In the genomic region with DNA sequence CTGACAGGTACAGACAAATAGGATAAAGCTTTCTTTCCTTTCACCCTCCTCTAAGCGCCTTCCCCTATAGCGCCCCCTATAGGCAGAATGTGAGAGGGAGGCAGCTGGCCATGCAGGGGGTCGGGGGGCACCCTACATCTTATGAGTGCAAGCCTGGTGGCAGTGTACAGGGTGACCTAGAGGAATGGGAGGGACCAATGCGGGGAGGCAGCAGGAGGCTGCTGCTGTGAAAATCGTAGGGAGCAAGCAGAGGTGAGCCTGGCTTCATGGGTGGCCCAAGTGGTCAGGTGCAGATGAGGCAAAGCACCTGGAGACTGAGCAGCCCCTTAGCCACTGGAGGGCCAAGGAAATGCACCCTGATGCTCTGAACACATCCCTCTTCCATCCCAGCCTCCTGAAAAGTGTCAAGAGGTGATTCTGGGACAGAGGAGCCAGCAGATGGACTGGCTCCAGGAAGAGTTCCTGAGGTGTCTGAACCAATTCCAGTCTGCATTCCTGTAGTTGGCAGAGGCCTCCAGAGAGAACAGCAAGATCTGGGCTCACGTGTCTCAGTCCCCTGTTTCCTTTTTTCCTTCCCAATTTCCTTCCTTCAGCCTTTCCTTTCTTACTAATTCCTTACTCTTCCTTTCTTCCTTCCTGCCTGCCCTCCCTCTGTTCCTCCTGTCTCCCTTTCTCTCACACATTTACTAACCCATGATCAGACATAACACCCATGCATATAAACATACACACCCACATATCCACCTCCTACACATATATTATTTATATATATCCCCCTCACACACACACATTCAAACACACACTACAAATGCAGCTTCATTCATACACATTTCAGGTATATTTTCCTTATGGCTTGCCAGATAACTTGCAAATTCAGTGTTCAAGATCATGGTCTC, we compare ENCODE assay signal across 10 cellular contexts. TPM values are rescaled to one million over a fixed set of nuclear protein-coding genes. Genes with fewer than 3 reads are reported as not detected.
DNase-seq lines count a peak whose midpoint lies in the region; ATAC-seq and TF ChIP-seq lines count a peak whose summit lies in the region.
"Had no signal": no experiment of that assay in that cellular context is flagged by ENCODE, and none has a peak within 500 bp of the region (broad histone marks: within the 10 kb centered on the region; RNA-seq: fewer than 3 reads in every experiment).

No MANE protein-coding gene starts in this region.

- 65% methylated on average over 6 of the region's 6 CpGs for WGBS in hepatocyte (ENCODE audit: low lambda C conversion rate, missing lambda C conversion rate)

- no peaks in the 10 kb centered on the region for H3K9me2 ChIP-seq in hepatocyte (replicated peaks; ENCODE audit: insufficient read depth)

- H3K36me3 ChIP-seq in BJ (ENCODE audit: control insufficient read depth, insufficient read depth, low read length) (no peaks in the 10 kb centered on the region), H7 (replicated peaks; ENCODE audit: control insufficient read depth, insufficient read depth, low read length) (no peaks in the 10 kb centered on the region), hepatocyte (replicated peaks; ENCODE audit: insufficient read depth, low read depth) (no peaks in the 10 kb centered on the region)

- H3K4me1 ChIP-seq in hepatocyte (ENCODE audit: insufficient read depth), result peaks cover 3% of the 10 kb centered on the region

- CTCF ChIA-PET in BJ (lab: Yijun Ruan, JAX), result interaction anchor here (0.5 to 1.2 kb wide), 4 partner anchors 17 to 248 kb away, joined by 3 to 5 read pairs (median 3); no protein-coding TSS in a partner anchor

- ATAC-seq in GM18868 (IDR thresholded peaks at IDR 0.05; ENCODE audit: unreplicated experiment) (no peak), HG02571 (IDR thresholded peaks at IDR 0.05; ENCODE audit: unreplicated experiment) (no peak)

- no peaks in the 10 kb centered on the region for H3K9me3 ChIP-seq in hepatocyte (ENCODE audit: low read depth)

- POLR2A ChIA-PET in BJ (lab: Charles Lee), result no interaction called here

- TF ChIP-seq CTCF in BJ (IDR thresholded peaks at IDR 0.05; ENCODE audit: insufficient read depth, low read depth, low read length), result peak; percentile 48
- peak; percentile 29 for TF ChIP-seq CTCF in astrocyte of the cerebellum (IDR thresholded peaks at IDR 0.05; ENCODE audit: low read depth, low read length, missing control alignments)
- peak; percentile 20 for TF ChIP-seq CTCF in hepatocyte (IDR thresholded peaks at IDR 0.05; ENCODE audit: poor library complexity)

- H4K20me1 ChIP-seq in hepatocyte (ENCODE audit: insufficient read depth, poor library complexity, severe bottlenecking), result no peaks in the 10 kb centered on the region

- H3K79me2 ChIP-seq in hepatocyte, result no peaks in the 10 kb centered on the region

- H3K27ac ChIP-seq in hepatocyte, result no peak overlapping the region

- H3K4me2 ChIP-seq in hepatocyte, result no peak overlapping the region

- H3K27me3 ChIP-seq in BJ (ENCODE audit: control insufficient read depth, insufficient read depth, low read length), result no peaks in the 10 kb centered on the region
- no peaks in the 10 kb centered on the region for H3K27me3 ChIP-seq in H7 (ENCODE audit: control insufficient read depth, insufficient read depth, low read length)
- H3K27me3 ChIP-seq in hepatocyte, result no peaks in the 10 kb centered on the region

- in situ Hi-C loops in astrocyte of the cerebellum (cut with HindIII; ENCODE audit: low sequenced_read_pairs), result no loop called here

- H3K4me3 ChIP-seq in BJ (ENCODE audit: low read depth, low read length) (no peak overlapping the region), H7 (ENCODE audit: insufficient read depth, low read depth, low read length) (no peak overlapping the region), astrocyte of the cerebellum (ENCODE audit: low read depth, low read length) (no peak overlapping the region), hepatocyte (no peak overlapping the region)

- DNase-seq in BJ (ENCODE audit: low read depth), result no peak
- peak; percentile 36 for DNase-seq in H7
- no peak for DNase-seq in astrocyte of the cerebellum (ENCODE audit: low read depth)
- DNase-seq in hepatocyte (ENCODE audit: low spot score), result no peak
- DNase-seq in NCI-H1417 (lab: John Stamatoyannopoulos, UW), result no peak
- no peak for DNase-seq in NCI-H748 (lab: John Stamatoyannopoulos, UW; ENCODE audit: unreplicated experiment)
- DNase-seq: amygdala, NCI-H2171 treated with DMSO at 0.1 percent for 48 hours had no signal

- no peak overlapping the region for H2AFZ ChIP-seq in hepatocyte

RNA-seq across cellular contexts. Expression of a gene that starts 32.8 kb away (rescaled TPM):
- 161 and 203 TPM in 2 replicates for polyA plus RNA-seq in BJ (2011; rRNA removed)
- polyA minus RNA-seq in BJ (2011; rRNA and poly(A)+ RNA removed), result 195 and 233 TPM in 2 replicates
- total RNA-seq in H7 (2014; rRNA removed; shearing (Covaris generic)), result 13.8 and 16.3 TPM in 2 replicates
- total RNA-seq in hepatocyte, result 41.3 and 45.9 TPM in 2 replicates
- polyA plus RNA-seq in hepatocyte, result 42.9 and 43.0 TPM in 2 replicates
